Comparison of ENCODE assay signal across 10 cellular contexts in genomic region chr3:136929984-136930671, GRCh38. TPM values are rescaled to one million over a fixed set of nuclear protein-coding genes. Genes with fewer than 3 reads are reported as not detected.
A peak's percentile ranks its signal among the peaks of the same experiment; 100 is the strongest.
DNase-seq lines count a peak whose midpoint lies in the region; ATAC-seq and TF ChIP-seq lines count a peak whose summit lies in the region.
"Had no signal": no experiment of that assay in that cellular context is flagged by ENCODE, and none has a peak within 500 bp of the region (broad histone marks: within the 10 kb centered on the region; RNA-seq: fewer than 3 reads in every experiment).

No MANE protein-coding gene starts in this region.

- peaks cover 62% of the 10 kb centered on the region for H3K4me1 Mint-ChIP-seq in activated T-helper 1 cell treated with anti-CD3 and anti-CD28 coated beads, Interleukin-12 subunit alpha, Interleukin-12 subunit beta, Interleukin-2, Interleukin-4 antibody, amounts not matched to agents 30 ng/mL and 10 ng/mL and 1 ng/mL, durations not matched to agents 14 hours and 24 hours and 36 hours (ENCODE audit: low read depth)

- H3K9me3 Mint-ChIP-seq in activated T-helper 1 cell treated with anti-CD3 and anti-CD28 coated beads, Interleukin-12 subunit alpha, Interleukin-12 subunit beta, Interleukin-2, Interleukin-4 antibody, amounts not matched to agents 30 ng/mL and 10 ng/mL and 1 ng/mL, durations not matched to agents 14 hours and 24 hours and 36 hours: peaks cover 4% of the 10 kb centered on the region

- H3K4me3 ChIP-seq in fibroblast of lung (replicated peaks in 1 of 4; ENCODE audit: control extremely low read depth in 1 of 4, insufficient read depth in 1 of 4, low read depth in 3 of 4, low read length in 4 of 4): peak overlapping the region in 2 of 4 experiments; percentile 43 to 46
- H3K4me3 ChIP-seq in mucosa of stomach (ENCODE audit: low read length): no peak overlapping the region
- peak overlapping the region in 1 of 2 donors; percentile 35 for H3K4me3 ChIP-seq in vagina

- H3K36me3 Mint-ChIP-seq in activated T-helper 1 cell treated with anti-CD3 and anti-CD28 coated beads, Interleukin-12 subunit alpha, Interleukin-12 subunit beta, Interleukin-2, Interleukin-4 antibody, amounts not matched to agents 30 ng/mL and 10 ng/mL and 1 ng/mL, durations not matched to agents 14 hours and 24 hours and 36 hours (ENCODE audit: low read depth): peaks cover 32% of the 10 kb centered on the region

- H3K27me3 ChIP-seq in fibroblast of lung (ENCODE audit: control insufficient read depth, insufficient read depth, low read length) (no peaks in the 10 kb centered on the region), mucosa of stomach (ENCODE audit: control insufficient read depth, insufficient read depth, low read length) (no peaks in the 10 kb centered on the region), vagina (no peaks in the 10 kb centered on the region)

- H3K36me3 ChIP-seq in fibroblast of lung (ENCODE audit: control insufficient read depth, insufficient read depth, low read length) (peaks cover 1% of the 10 kb centered on the region), mucosa of stomach (ENCODE audit: control insufficient read depth, insufficient read depth, low read length) (no peaks in the 10 kb centered on the region), vagina (peaks cover 0 to 4% of the 10 kb centered on the region in 2 donors)

- H3K4me1 ChIP-seq in fibroblast of lung (ENCODE audit: control insufficient read depth, extremely low read depth, insufficient read depth, low read length): no peaks in the 10 kb centered on the region
- H3K4me1 ChIP-seq in mucosa of stomach (ENCODE audit: control insufficient read depth, insufficient read depth, low read length): peaks cover 18% of the 10 kb centered on the region
- peaks cover 75% of the 10 kb centered on the region for H3K4me1 ChIP-seq in vagina

- H3K9ac ChIP-seq in fibroblast of lung (ENCODE audit: insufficient read depth, low read length) (no peak overlapping the region), mucosa of stomach (ENCODE audit: low read length) (peak overlapping the region; percentile 19)

- H3K4me2 ChIP-seq in fibroblast of lung (ENCODE audit: extremely low read depth, insufficient read depth, low read length): no peak overlapping the region

- H3K27ac Mint-ChIP-seq in activated T-helper 1 cell treated with anti-CD3 and anti-CD28 coated beads, Interleukin-12 subunit alpha, Interleukin-12 subunit beta, Interleukin-2, Interleukin-4 antibody, amounts not matched to agents 30 ng/mL and 10 ng/mL and 1 ng/mL, durations not matched to agents 14 hours and 24 hours and 36 hours: no peak overlapping the region

- H3K9me3 ChIP-seq in fibroblast of lung (ENCODE audit: control insufficient read depth, insufficient read depth, low read depth, low read length) (no peaks in the 10 kb centered on the region), mucosa of stomach (ENCODE audit: control insufficient read depth, low read length) (no peaks in the 10 kb centered on the region), vagina (no peaks in the 10 kb centered on the region)

- ATAC-seq in HG03520 (IDR thresholded peaks at IDR 0.05; ENCODE audit: unreplicated experiment): no peak

- no peak for TF ChIP-seq CTCF in fibroblast of lung (conservative IDR thresholded peaks at IDR 0.05 in 1 of 2, IDR thresholded peaks at IDR 0.05 in 1 of 2; ENCODE audit: low read depth in 1 of 2, low read length in 2 of 2)
- TF ChIP-seq CTCF in vagina (IDR thresholded peaks at IDR 0.05): no peak

- intact Hi-C loops in vagina (cut with DNase I): no loop called here
- intact Hi-C loops in activated T-helper 1 cell treated with anti-CD3 and anti-CD28 coated beads, Interleukin-12 subunit alpha, Interleukin-12 subunit beta, Interleukin-2, Interleukin-4 antibody, amounts not matched to agents 30 ng/mL and 10 ng/mL and 1 ng/mL, durations not matched to agents 14 hours and 24 hours and 36 hours (cut with micrococcal nuclease): loop anchor here (5.0 kb wide), 1 partner anchor 113 kb away; the partner anchor contains the start of gene SLC35G2

- H3K27me3 Mint-ChIP-seq in activated T-helper 1 cell treated with anti-CD3 and anti-CD28 coated beads, Interleukin-12 subunit alpha, Interleukin-12 subunit beta, Interleukin-2, Interleukin-4 antibody, amounts not matched to agents 30 ng/mL and 10 ng/mL and 1 ng/mL, durations not matched to agents 14 hours and 24 hours and 36 hours (ENCODE audit: insufficient read depth): no peaks in the 10 kb centered on the region

- no peak for TF ChIP-seq POLR2A in vagina (IDR thresholded peaks at IDR 0.05)

- H3K27ac ChIP-seq in fibroblast of lung (ENCODE audit: insufficient read depth, low read length): no peak overlapping the region
- H3K27ac ChIP-seq in vagina: peak overlapping the region; percentile 72
- H3K27ac ChIP-seq: 22Rv1 had no signal

- peak; percentile 47 for DNase-seq in DMS 273 (lab: John Stamatoyannopoulos, UW; ENCODE audit: unreplicated experiment)
- DNase-seq in DMS 273 treated with DMSO at 0.1 percent for 48 hours (lab: John Stamatoyannopoulos, UW): no peak
- DNase-seq in fibroblast of lung (ENCODE audit: low read depth in 2 of 2): peak; percentile 23 to 79
- no peak for DNase-seq in vagina (ENCODE audit: extremely low spot score in 2 of 2)
- no peak for DNase-seq in NCI-H345 treated with DMSO at 0.1 percent for 48 hours (lab: John Stamatoyannopoulos, UW; ENCODE audit: unreplicated experiment)
- no peak for DNase-seq in activated T-helper 1 cell treated with anti-CD3 and anti-CD28 coated beads, Interleukin-12 subunit alpha, Interleukin-12 subunit beta, Interleukin-2, Interleukin-4 antibody, amounts not matched to agents 30 ng/mL and 10 ng/mL and 1 ng/mL, durations not matched to agents 14 hours and 24 hours and 36 hours (ENCODE audit: low spot score)
- DNase-seq: NCI-H187 had no signal

- H3K4me3 Mint-ChIP-seq in activated T-helper 1 cell treated with anti-CD3 and anti-CD28 coated beads, Interleukin-12 subunit alpha, Interleukin-12 subunit beta, Interleukin-2, Interleukin-4 antibody, amounts not matched to agents 30 ng/mL and 10 ng/mL and 1 ng/mL, durations not matched to agents 14 hours and 24 hours and 36 hours: no peak overlapping the region

- no peak overlapping the region for H2AFZ ChIP-seq in fibroblast of lung (ENCODE audit: low read length)

- peaks cover 8% of the 10 kb centered on the region for H3K79me2 ChIP-seq in fibroblast of lung (ENCODE audit: control insufficient read depth, insufficient read depth, low read length)

- H4K20me1 ChIP-seq in fibroblast of lung (ENCODE audit: control insufficient read depth, extremely low read depth, insufficient read depth, low read length): no peaks in the 10 kb centered on the region

RNA-seq across cellular contexts. Expression of gene IL20RB, which starts 27.7 kb away (rescaled TPM):
- total RNA-seq in fibroblast of lung: 0.51 and 3.0 TPM in 2 replicates
- 1.9 and 2.0 TPM in 2 replicates for polyA plus RNA-seq in fibroblast of lung
- 1.5 and 2.0 TPM in 2 replicates for polyA plus RNA-seq in fibroblast of lung (2012)
- polyA minus RNA-seq in fibroblast of lung (ENCODE audit: low replicate concordance): 7.6 and 11.3 TPM in 2 replicates
- 67.3 TPM for total RNA-seq in vagina
- total RNA-seq in activated T-helper 1 cell treated with anti-CD3 and anti-CD28 coated beads, Interleukin-12 subunit alpha, Interleukin-12 subunit beta, Interleukin-2, Interleukin-4 antibody, amounts not matched to agents 30 ng/mL and 10 ng/mL and 1 ng/mL, durations not matched to agents 14 hours and 24 hours and 36 hours: 1.5 and 1.9 TPM in 2 replicates

Comparison
In these comparisons a context has a peak if more than half of its experiments do, and no peak if none do; other contexts are left out.
1. DNase-seq: peak in DMS 273 (single experiment) and fibroblast of lung (2 of 2); none in DMS 273 treated with DMSO at 0.1 percent for 48 hours (single experiment), vagina (0 of 2), NCI-H345 treated with DMSO at 0.1 percent for 48 hours (single experiment) and activated T-helper 1 cell treated with anti-CD3 and anti-CD28 coated beads, Interleukin-12 subunit alpha, Interleukin-12 subunit beta, Interleukin-2, Interleukin-4 antibody, amounts not matched to agents 30 ng/mL and 10 ng/mL and 1 ng/mL, durations not matched to agents 14 hours and 24 hours and 36 hours (single experiment).
2. RNA of gene IL20RB, which starts 27.7 kb away (total RNA-seq): 67.3 TPM in vagina (single experiment); 0.51 to 3.0 TPM in fibroblast of lung and 1.5 to 1.9 TPM in activated T-helper 1 cell treated with anti-CD3 and anti-CD28 coated beads, Interleukin-12 subunit alpha, Interleukin-12 subunit beta, Interleukin-2, Interleukin-4 antibody, amounts not matched to agents 30 ng/mL and 10 ng/mL and 1 ng/mL, durations not matched to agents 14 hours and 24 hours and 36 hours; every median in the first group is over 10 times any median in the second.